ENCODE assay signal across 8 cellular contexts in genomic region chr3:184568918-184569829, GRCh38. TPM values are rescaled to one million over a fixed set of nuclear protein-coding genes. Genes with fewer than 3 reads are reported as not detected.
DNase-seq lines count a peak whose midpoint lies in the region; ATAC-seq lines count a peak whose summit lies in the region.

No MANE protein-coding gene starts in this region.

- peaks cover 47 to 60% of the 10 kb centered on the region in 2 donors for H3K4me1 ChIP-seq in neuronal stem cell (ENCODE audit: control insufficient read depth in 2 of 2, insufficient read depth in 1 of 2, low read depth in 1 of 2, low read length in 2 of 2)

- H2AFZ ChIP-seq in neuronal stem cell (ENCODE audit: low read length) = peak overlapping the region; percentile 92

- H3K27ac ChIP-seq in neuronal stem cell (replicated peaks; ENCODE audit: low read length) = no peak overlapping the region

- peaks cover 2 to 18% of the 10 kb centered on the region in 2 donors for H3K36me3 ChIP-seq in neuronal stem cell (replicated peaks in 1 of 2; ENCODE audit: control insufficient read depth in 2 of 2, insufficient read depth in 2 of 2, low read length in 2 of 2)

- peak overlapping the region; percentile 76 for H2BK12ac ChIP-seq in neuronal stem cell (ENCODE audit: low read length)

- intact Hi-C loops in Right ventricle myocardium inferior (cut with DNase I) = no loop called here

- peak overlapping the region; percentile 96 for H3K4me2 ChIP-seq in neuronal stem cell (ENCODE audit: insufficient read depth, low read length, poor library complexity, severe bottlenecking)

- peak overlapping the region; percentile 25 for H3K4me3 Mint-ChIP-seq in activated naive CD8-positive, alpha-beta T cell treated with anti-CD3 and anti-CD28 coated beads, Interleukin-2, amount 10 ng/mL, durations not matched to agents 7 days and 5 days

- H3K4me1 Mint-ChIP-seq in activated naive CD8-positive, alpha-beta T cell treated with anti-CD3 and anti-CD28 coated beads, Interleukin-2, amount 10 ng/mL, durations not matched to agents 7 days and 5 days = no peaks in the 10 kb centered on the region

- no peaks in the 10 kb centered on the region for H3K36me3 Mint-ChIP-seq in activated naive CD8-positive, alpha-beta T cell treated with anti-CD3 and anti-CD28 coated beads, Interleukin-2, amount 10 ng/mL, durations not matched to agents 7 days and 5 days

- H3K18ac ChIP-seq in neuronal stem cell (ENCODE audit: low read length) = peak overlapping the region; percentile 93

- H3K14ac ChIP-seq in neuronal stem cell (ENCODE audit: low read length) = peak overlapping the region; percentile 28

- no peak overlapping the region for H3K27ac Mint-ChIP-seq in activated naive CD8-positive, alpha-beta T cell treated with anti-CD3 and anti-CD28 coated beads, Interleukin-2, amount 10 ng/mL, durations not matched to agents 7 days and 5 days

- H3K9me3 ChIP-seq in neuronal stem cell (replicated peaks in 1 of 2; ENCODE audit: control insufficient read depth in 2 of 2, insufficient read depth in 1 of 2, low read depth in 1 of 2, low read length in 2 of 2) = no peaks in the 10 kb centered on the region

- H3K4me3 ChIP-seq in neuronal stem cell (ENCODE audit: low read length in 2 of 2) = peak overlapping the region; percentile 53 to 74

- peak overlapping the region; percentile 13 for H2BK120ac ChIP-seq in neuronal stem cell (ENCODE audit: low read depth, low read length)

- peak overlapping the region; percentile 84 for H2AK5ac ChIP-seq in neuronal stem cell (ENCODE audit: low read depth, low read length)

- H3K27me3 ChIP-seq in neuronal stem cell (ENCODE audit: control insufficient read depth in 3 of 3, insufficient read depth in 3 of 3, low read depth in 1 of 3, low read length in 3 of 3) = peaks cover 0 to 49% (median 0%) of the 10 kb centered on the region in 3 experiments

- H2BK15ac ChIP-seq in neuronal stem cell (ENCODE audit: low read length) = peak overlapping the region; percentile 17

- H3K9me3 Mint-ChIP-seq in activated naive CD8-positive, alpha-beta T cell treated with anti-CD3 and anti-CD28 coated beads, Interleukin-2, amount 10 ng/mL, durations not matched to agents 7 days and 5 days = no peaks in the 10 kb centered on the region

- peaks cover 50% of the 10 kb centered on the region for H3K27me3 Mint-ChIP-seq in activated naive CD8-positive, alpha-beta T cell treated with anti-CD3 and anti-CD28 coated beads, Interleukin-2, amount 10 ng/mL, durations not matched to agents 7 days and 5 days

- H4K8ac ChIP-seq in neuronal stem cell (ENCODE audit: low read depth, low read length) = no peak overlapping the region

- POLR2A ChIA-PET in activated naive CD8-positive, alpha-beta T cell treated with anti-CD3 and anti-CD28 coated beads, Interleukin-2, amount 10 ng/mL, durations not matched to agents 7 days and 5 days (lab: Charles Lee) = no interaction called here

- no peak overlapping the region for H4K91ac ChIP-seq in neuronal stem cell (ENCODE audit: low read depth, low read length, poor library complexity)

- peak overlapping the region; percentile 40 for H2BK5ac ChIP-seq in neuronal stem cell (ENCODE audit: low read length)

- DNase-seq in Daoy (ENCODE audit: low read depth) (peak; percentile 93), NCI-H1105 (lab: John Stamatoyannopoulos, UW) (peak; percentile 36), Right ventricle myocardium inferior (ENCODE audit: missing footprints) (peak; percentile 89), neuronal stem cell (ENCODE audit: low spot score) (no peak), mesenteric fat pad (ENCODE audit: low spot score) (no peak)
- peak; percentile 37 for DNase-seq in activated naive CD8-positive, alpha-beta T cell treated with anti-CD3 and anti-CD28 coated beads, Interleukin-2, amount 10 ng/mL, durations not matched to agents 7 days and 5 days

- peaks cover 4% of the 10 kb centered on the region for H3K79me1 ChIP-seq in neuronal stem cell (ENCODE audit: low read depth, low read length)

- no peak for ATAC-seq in activated naive CD8-positive, alpha-beta T cell treated with anti-CD3 and anti-CD28 coated beads, Interleukin-2, amount 10 ng/mL, durations not matched to agents 7 days and 5 days (ENCODE audit: low read depth)
- ATAC-seq in Right ventricle myocardium inferior (peak; percentile 91), HG03159 (IDR thresholded peaks at IDR 0.05; ENCODE audit: unreplicated experiment) (no peak), GM18858 (IDR thresholded peaks at IDR 0.05; ENCODE audit: unreplicated experiment) (no peak)

- peak overlapping the region; percentile 72 for H3K9ac ChIP-seq in neuronal stem cell (ENCODE audit: low read depth, low read length, poor library complexity)

- H3K23ac ChIP-seq in neuronal stem cell (ENCODE audit: low read depth, low read length, poor library complexity) = peak overlapping the region; percentile 82

- WGBS in neuronal stem cell (ENCODE audit: extremely low coverage in 2 of 2, insufficient read length in 2 of 2, insufficient replicate concordance in 1 of 2), 2 donors = no CpG with 5 or more reads among the region's 68 CpGs

- H3K4ac ChIP-seq in neuronal stem cell (ENCODE audit: low read length) = no peak overlapping the region

RNA-seq across cellular contexts. Expression of gene EPHB3, which starts 7.6 kb away (rescaled TPM):
- 1.4 and 1.8 TPM in 2 replicates for total RNA-seq in Daoy (2014; rRNA removed; shearing (Covaris generic))
- total RNA-seq in activated naive CD8-positive, alpha-beta T cell treated with anti-CD3 and anti-CD28 coated beads, Interleukin-2, amount 10 ng/mL, durations not matched to agents 7 days and 5 days = under 1 TPM in 1 of 2 experiments, not detected in 1; 0.25 TPM
- 1.6 TPM for total RNA-seq in Right ventricle myocardium inferior
- polyA plus RNA-seq in neuronal stem cell (2013, experiment 1 of 2) = 3.8 TPM
- 4.3 TPM for polyA plus RNA-seq in neuronal stem cell (2013, experiment 2 of 2)
- total RNA-seq in mesenteric fat pad = 1.6 TPM

Comparison
In these comparisons a context has a peak if more than half of its experiments do, and no peak if none do; other contexts are left out.
1. DNase-seq: peak in Daoy (single experiment), NCI-H1105 (single experiment), activated naive CD8-positive, alpha-beta T cell treated with anti-CD3 and anti-CD28 coated beads, Interleukin-2, amount 10 ng/mL, durations not matched to agents 7 days and 5 days (single experiment) and Right ventricle myocardium inferior (single experiment); none in neuronal stem cell (single experiment) and mesenteric fat pad (single experiment).